ENCODE assay signal across 17 cellular contexts in genomic region chr7:74399006-74399405, GRCh38. TPM values are rescaled to one million over a fixed set of nuclear protein-coding genes. Genes with fewer than 3 reads are reported as not detected.
"Had no signal": no experiment of that assay in that cellular context is flagged by ENCODE, and none has a peak within 500 bp of the region (broad histone marks: within the 10 kb centered on the region; RNA-seq: fewer than 3 reads in every experiment).

No MANE protein-coding gene starts in this region.

- FAIRE-seq: small intestine, urothelium cell line had no signal

- H3K9me3 ChIP-seq: esophagus squamous epithelium, gastroesophageal sphincter, neutrophil, right atrium auricular region, suprapubic skin, thyroid gland had no signal

- H3K9me3 Mint-ChIP-seq: immature natural killer cell; natural killer cell treated with Interleukin-12 subunit alpha and Interleukin-12 subunit beta and Interleukin-15 and Interleukin-18, amount 100 ng/mL, for 72 hours; type B pancreatic cell had no signal

- H3K4me1 ChIP-seq: esophagus squamous epithelium, suprapubic skin, thyroid gland had no signal

- H3K36me3 Mint-ChIP-seq: natural killer cell treated with Interleukin-12 subunit alpha and Interleukin-12 subunit beta and Interleukin-15 and Interleukin-18, amount 100 ng/mL, for 72 hours had no signal

- H3K27me3 Mint-ChIP-seq: natural killer cell treated with Interleukin-12 subunit alpha and Interleukin-12 subunit beta and Interleukin-15 and Interleukin-18, amount 100 ng/mL, for 72 hours; type B pancreatic cell had no signal

- H3K27ac ChIP-seq: esophagus squamous epithelium, gastroesophageal sphincter, neutrophil, right atrium auricular region, suprapubic skin, thyroid gland had no signal

- H3K27ac Mint-ChIP-seq: natural killer cell treated with Interleukin-12 subunit alpha and Interleukin-12 subunit beta and Interleukin-15 and Interleukin-18, amount 100 ng/mL, for 72 hours; type B pancreatic cell had no signal

- H3K4me1 Mint-ChIP-seq: immature natural killer cell had no signal

- ATAC-seq: gastroesophageal sphincter had no signal

- DNase-seq: caudate nucleus; effector memory CD4-positive, alpha-beta T cell; esophagus squamous epithelium; foreskin fibroblast; immature natural killer cell; kidney glomerular epithelial cell; small intestine; stimulated activated CD4-positive, alpha-beta T cell treated with anti-CD3 and anti-CD28 coated beads, Interleukin-2, amount 100 ng/mL, for 48 hours; stimulated activated naive CD4-positive, alpha-beta T cell treated with Interleukin-2 at 50 U/mL for 16 hours; thyroid gland had no signal

- H3K4me3 Mint-ChIP-seq: immature natural killer cell; natural killer cell treated with Interleukin-12 subunit alpha and Interleukin-12 subunit beta and Interleukin-15 and Interleukin-18, amount 100 ng/mL, for 72 hours; type B pancreatic cell had no signal

- H3K36me3 ChIP-seq: neutrophil, thyroid gland had no signal

- H3K4me3 ChIP-seq: esophagus squamous epithelium, gastroesophageal sphincter, right atrium auricular region, suprapubic skin, thyroid gland had no signal

- H3K27me3 ChIP-seq: esophagus squamous epithelium, gastroesophageal sphincter, neutrophil, right atrium auricular region, suprapubic skin, thyroid gland had no signal

RNA-seq across cellular contexts. Expression of gene GTF2IRD1, which starts 54.7 kb away (rescaled TPM):
- total RNA-seq: natural killer cell treated with Interleukin-12 subunit alpha and Interleukin-12 subunit beta and Interleukin-15 and Interleukin-18, amount 100 ng/mL, for 72 hours had no signal
- polyA plus RNA-seq: immature natural killer cell had no signal
